ENCODE assay signal across 9 cellular contexts in genomic region chr17:6269474-6269873, GRCh38.
DNase-seq lines count a peak whose midpoint lies in the region; ATAC-seq and TF ChIP-seq lines count a peak whose summit lies in the region.
"Had no signal": no experiment of that assay in that cellular context is flagged by ENCODE, and none has a peak within 500 bp of the region (broad histone marks: within the 10 kb centered on the region; RNA-seq: fewer than 3 reads in every experiment).

No MANE protein-coding gene starts in this region.

- no peaks in the 10 kb centered on the region for H3K4me1 ChIP-seq in HEK293 (ENCODE audit: control insufficient read depth, insufficient read depth, low read length)

- ATAC-seq in HG03139 (IDR thresholded peaks at IDR 0.05; ENCODE audit: unreplicated experiment) (no peak), HG03354 (IDR thresholded peaks at IDR 0.05; ENCODE audit: poor library complexity, severe bottlenecking, unreplicated experiment) (no peak), HG02759 (IDR thresholded peaks at IDR 0.05; ENCODE audit: unreplicated experiment) (no peak), GM21717 (IDR thresholded peaks at IDR 0.05; ENCODE audit: unreplicated experiment) (no peak)

- DNase-seq in AG10803 (ENCODE audit: low read depth) (peak; percentile 25), iPS-NIHi7 (ENCODE audit: extremely low spot score) (peak; percentile 78)
- peak; percentile 22 to 41 for DNase-seq in activated CD4-positive, alpha-beta T cell treated with anti-CD3 and anti-CD28 coated beads, Interleukin-2, amount 50 U/mL, for 48 hours
- DNase-seq: activated CD8-positive, alpha-beta memory T cell treated with anti-CD3 and anti-CD28 coated beads, Interleukin-2, amount 50 U/mL, for 4 hours had no signal

- no peaks in the 10 kb centered on the region for H3K36me3 ChIP-seq in HEK293 (ENCODE audit: control insufficient read depth in 2 of 2, insufficient read depth in 1 of 2, low read length in 2 of 2)

- POLR2A ChIA-PET in HEK293 (lab: Yijun Ruan, JAX) = no interaction called here

- CTCF ChIA-PET in HEK293 (lab: Yijun Ruan, JAX) = interaction anchor here (1.0 kb wide), 2 partner anchors 13 to 79 kb away, joined by 3 read pairs; no protein-coding TSS in a partner anchor

- TF ChIP-seq CTCF in AG10803 (conservative IDR thresholded peaks at IDR 0.05; ENCODE audit: low read length) (no peak), HEK293 (tag by site-specific recombination; IDR thresholded peaks at IDR 0.05) (no peak)

- H3K4me3 ChIP-seq in AG10803 (ENCODE audit: low read length) (no peak overlapping the region), HEK293 (ENCODE audit: low read depth, low read length) (no peak overlapping the region)

- H3K27ac ChIP-seq in HEK293 (ENCODE audit: extremely low read depth, low read depth, low read length) = no peak overlapping the region

- H3K9me3 ChIP-seq in HEK293 (ENCODE audit: control insufficient read depth, insufficient read depth, low read depth, low read length) = no peaks in the 10 kb centered on the region; the same call in 1 of the 2 replicates

TF ChIP-seq in HEK293, 187 proteins besides CTCF, POLR2A, EP300 and RAD21:
- peak; percentile 95 for TF ChIP-seq REST (tag by site-specific recombination; IDR thresholded peaks at IDR 0.05)
- TF ChIP-seq PBX3 (CRISPR knock-in tag; IDR thresholded peaks at IDR 0.05) = no peak

Comparison
In these comparisons a context has a peak if more than half of its experiments do, and no peak if none do; other contexts are left out.
1. DNase-seq: peak in every context shown above with its lines; median percentile 78 in iPS-NIHi7; 32 in activated CD4-positive, alpha-beta T cell treated with anti-CD3 and anti-CD28 coated beads, Interleukin-2, amount 50 U/mL, for 48 hours; 25 in AG10803.